Comparison of ENCODE assay signal across 29 cellular contexts in genomic region chr1:38641661-38642060, GRCh38.
DNase-seq lines count a peak whose midpoint lies in the region; TF ChIP-seq lines count a peak whose summit lies in the region.
"Had no signal": no experiment of that assay in that cellular context is flagged by ENCODE, and none has a peak within 500 bp of the region (broad histone marks: within the 10 kb centered on the region; RNA-seq: fewer than 3 reads in every experiment).

No MANE protein-coding gene starts in this region.

- H3K27me3 ChIP-seq in esophagus muscularis mucosa = peaks cover 0 to 10% (median 0%) of the 10 kb centered on the region in 4 donors
- no peaks in the 10 kb centered on the region for H3K27me3 ChIP-seq in vagina
- H3K27me3 ChIP-seq: BE2C; BLaER1; BLaER1 treated with 17β-estradiol and CSF1 and Interleukin-3, amounts not matched to agents 10 nM and 100 nM had no signal

- H3K36me3 ChIP-seq in esophagus muscularis mucosa (no peaks in the 10 kb centered on the region), vagina (no peaks in the 10 kb centered on the region)
- H3K36me3 ChIP-seq: BE2C; BLaER1; BLaER1 treated with 17β-estradiol and CSF1 and Interleukin-3, amounts not matched to agents 10 nM and 100 nM had no signal

- no peak for TF ChIP-seq EP300 in esophagus muscularis mucosa (IDR thresholded peaks at IDR 0.05)

- intact Hi-C loops in esophagus muscularis mucosa (cut with DNase I) (no loop called here), vagina (cut with DNase I) (no loop called here)

- H3K4me1 ChIP-seq in esophagus muscularis mucosa (no peaks in the 10 kb centered on the region), vagina (no peaks in the 10 kb centered on the region)
- H3K4me1 ChIP-seq: A549, BE2C, Caco-2 had no signal

- H3K9me3 ChIP-seq in esophagus muscularis mucosa (peaks cover 0 to 11% (median 0%) of the 10 kb centered on the region in 4 donors), vagina (no peaks in the 10 kb centered on the region)
- H3K9me3 ChIP-seq: A549, BE2C, Caco-2 had no signal

- WGBS in esophagus muscularis mucosa = 77% methylated on average over 7 of the region's 7 CpGs

- peak; percentile 90 for DNase-seq in esophagus muscularis mucosa (ENCODE audit: extremely low spot score)
- peak; percentile 34 to 58 for DNase-seq in vagina (ENCODE audit: extremely low spot score in 2 of 2)
- no peak for DNase-seq in stimulated activated CD4-positive, alpha-beta T cell treated with anti-CD3 and anti-CD28 coated beads, Interleukin-12 subunit alpha, Interleukin-12 subunit beta, amount 100 ng/mL, for 4 hours
- DNase-seq in NCI-H226 = no peak
- DNase-seq: 8988T; ACHN; AML-193; BE2C; C1 segment of cervical spinal cord; Caco-2; Calu3; CD4-positive, alpha-beta memory T cell; CD4-positive, alpha-beta T cell; CD4-positive, CD25-positive, alpha-beta regulatory T cell; CD8-positive, alpha-beta memory T cell; CD8-positive, alpha-beta T cell; COR-L47; DMS 273 treated with DMSO at 0.1 percent for 48 hours; DMS153; DMS53; DMS79; DMS79 treated with DMSO at 0.1 percent for 48 hours; DND-41; EL had no signal

- no peak overlapping the region for H3K4me3 ChIP-seq in esophagus muscularis mucosa
- H3K4me3 ChIP-seq in vagina = no peak overlapping the region
- H3K4me3 ChIP-seq: A549; BLaER1; BLaER1 treated with 17β-estradiol and CSF1 and Interleukin-3, amounts not matched to agents 10 nM and 100 nM had no signal

- no peak for TF ChIP-seq CTCF in esophagus muscularis mucosa (IDR thresholded peaks at IDR 0.05)
- TF ChIP-seq CTCF in vagina (IDR thresholded peaks at IDR 0.05) = no peak

- H3K27ac ChIP-seq in esophagus muscularis mucosa (replicated peaks in 1 of 4) = no peak overlapping the region
- no peak overlapping the region for H3K27ac ChIP-seq in vagina
- H3K27ac ChIP-seq: 22Rv1; A549; BLaER1; BLaER1 treated with 17β-estradiol and CSF1 and Interleukin-3, amounts not matched to agents 10 nM and 100 nM; C4-2B had no signal

- no peak for TF ChIP-seq POLR2A in esophagus muscularis mucosa (IDR thresholded peaks at IDR 0.05; ENCODE audit: low read depth)
- TF ChIP-seq POLR2A in vagina (IDR thresholded peaks at IDR 0.05) = no peak

Comparison
In these comparisons a context has a peak if more than half of its experiments do, and no peak if none do; other contexts are left out.
1. DNase-seq: peak in esophagus muscularis mucosa (single experiment) and vagina (2 of 2); none in stimulated activated CD4-positive, alpha-beta T cell treated with anti-CD3 and anti-CD28 coated beads, Interleukin-12 subunit alpha, Interleukin-12 subunit beta, amount 100 ng/mL, for 4 hours (single experiment) and NCI-H226 (single experiment).